22 cellular contexts compared by ENCODE assay signal in the genomic region with DNA sequence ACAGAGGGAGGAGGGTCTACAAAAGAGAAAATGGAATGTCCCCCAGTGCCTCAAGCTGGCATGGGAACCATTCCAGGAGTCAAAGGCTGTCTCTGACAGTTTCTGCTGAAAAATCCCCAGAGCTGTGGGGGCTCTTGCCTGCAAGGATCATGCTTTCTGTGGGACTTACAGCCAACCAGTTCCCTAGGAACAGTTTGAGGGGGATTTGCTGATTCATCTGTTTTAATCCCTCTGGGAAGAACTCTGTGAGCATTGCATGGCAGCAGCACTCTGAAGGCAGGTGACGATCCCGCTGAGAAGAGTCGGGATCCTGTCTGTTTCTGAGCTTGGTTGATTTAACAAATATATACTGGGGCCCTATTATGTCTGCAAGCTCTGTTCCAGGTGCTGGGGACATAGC.
DNase-seq lines count a peak whose midpoint lies in the region; ATAC-seq, FAIRE-seq and TF ChIP-seq lines count a peak whose summit lies in the region.
"Had no signal": no experiment of that assay in that cellular context is flagged by ENCODE, and none has a peak within 500 bp of the region (broad histone marks: within the 10 kb centered on the region; RNA-seq: fewer than 3 reads in every experiment).

No MANE protein-coding gene starts in this region.

- no peak overlapping the region for H3K9ac ChIP-seq in IMR-90 (ENCODE audit: low read depth, low read length)
- H3K9ac ChIP-seq: BLaER1 had no signal

- no peaks in the 10 kb centered on the region for H3K79me1 ChIP-seq in IMR-90 (ENCODE audit: low read depth in 1 of 2, low read length in 2 of 2)

- H3K18ac ChIP-seq in IMR-90 (ENCODE audit: low read depth, low read length) = no peak overlapping the region

- H3K4ac ChIP-seq in IMR-90 (ENCODE audit: low read depth, low read length) = no peak overlapping the region

- H2BK20ac ChIP-seq in IMR-90 (ENCODE audit: low read depth, low read length) = no peak overlapping the region

- in situ Hi-C loops in IMR-90 (cut with MboI; ENCODE audit: low sequenced_read_pairs) = no loop called here

- 35% methylated on average over 3 of the region's 3 CpGs for WGBS in A549 (ENCODE audit: missing lambda C conversion rate)
- WGBS in IMR-90 (ENCODE audit: extremely low coverage in 2 of 2, insufficient read length in 1 of 2), 2 experiments = no CpG with 5 or more reads among the region's 3 CpGs

- no peak overlapping the region for H4K91ac ChIP-seq in IMR-90 (ENCODE audit: insufficient read depth, low read depth, low read length)

- intact Hi-C loops in IMR-90 (cut with micrococcal nuclease) = no loop called here

- no peak overlapping the region for H2AK5ac ChIP-seq in IMR-90 (ENCODE audit: low read depth, low read length)

- H2AK9ac ChIP-seq in IMR-90 (replicated peaks; ENCODE audit: low read depth, low read length, poor library complexity) = no peak overlapping the region

- TF ChIP-seq CTCF in A549 (IDR thresholded peaks at IDR 0.05) (no peak), IMR-90 (conservative IDR thresholded peaks at IDR 0.05; ENCODE audit: low read depth, low read length) (no peak), D721Med (IDR thresholded peaks at IDR 0.05; ENCODE audit: insufficient read depth, missing control alignments) (no peak)

- ATAC-seq in A549 = no peak
- ATAC-seq in IMR-90 (ENCODE audit: low read depth) = no peak
- no peak for ATAC-seq in GM21786 (IDR thresholded peaks at IDR 0.05; ENCODE audit: unreplicated experiment)
- ATAC-seq in esophagus mucosa = no peak
- ATAC-seq: CD8-positive, alpha-beta T cell; GM12878; GM23338; HCT116 had no signal

- H4K20me1 ChIP-seq in IMR-90 (ENCODE audit: insufficient read depth, low read length) = no peaks in the 10 kb centered on the region
- H4K20me1 ChIP-seq: BLaER1 had no signal

- BruUV-seq in IMR-90 (replicated peaks; lab: Mats Ljungman, UMichigan) = no TSS peak

- TF ChIP-seq RAD21 in A549 (conservative IDR thresholded peaks at IDR 0.05 in 1 of 2, IDR thresholded peaks at IDR 0.05 in 1 of 2) (no peak), IMR-90 (IDR thresholded peaks at IDR 0.05; ENCODE audit: low read length) (no peak)

- no peak overlapping the region for H2AFZ ChIP-seq in IMR-90 (replicated peaks; ENCODE audit: low read length, poor library complexity)

- H3K56ac ChIP-seq in IMR-90 (ENCODE audit: extremely low read depth, insufficient read depth, low read length) = no peak overlapping the region

- TF ChIP-seq POLR2A in A549 (IDR thresholded peaks at IDR 0.05; ENCODE audit: low read length) (no peak), IMR-90 (IDR thresholded peaks at IDR 0.05; ENCODE audit: low read depth, low read length) (no peak)

- H3K4me2 ChIP-seq in A549 = no peak overlapping the region
- no peak overlapping the region for H3K4me2 ChIP-seq in IMR-90 (ENCODE audit: low read depth, low read length)
- H3K4me2 ChIP-seq: BLaER1, GM23338 had no signal

- no peaks in the 10 kb centered on the region for H3K36me3 ChIP-seq in IMR-90 (ENCODE audit: control insufficient read depth, insufficient read depth, low read length)
- H3K36me3 ChIP-seq: BLaER1 had no signal

- H3K27me3 ChIP-seq in IMR-90 (ENCODE audit: control insufficient read depth, insufficient read depth, low read length) = peaks cover 18% of the 10 kb centered on the region
- H3K27me3 ChIP-seq: BLaER1 had no signal

- H3K9me3 ChIP-seq in A549 (no peaks in the 10 kb centered on the region), IMR-90 (ENCODE audit: control insufficient read depth, insufficient read depth, low read length) (no peaks in the 10 kb centered on the region)
- H3K9me3 ChIP-seq: BLaER1, Caco-2 had no signal

- no peaks in the 10 kb centered on the region for H3K9me1 ChIP-seq in IMR-90 (ENCODE audit: insufficient read depth, low read length)

- H3K4me3 ChIP-seq in A549 (no peak overlapping the region), IMR-90 (ENCODE audit: insufficient read depth, low read depth, low read length) (no peak overlapping the region)
- H3K4me3 ChIP-seq: BLaER1, GM12878, GM23338 had no signal

- H4K8ac ChIP-seq in IMR-90 (ENCODE audit: low read depth in 2 of 2, low read length in 2 of 2) = no peak overlapping the region

- no peak overlapping the region for H3K14ac ChIP-seq in IMR-90 (replicated peaks; ENCODE audit: low read depth, low read length)

- DNase-seq in A549 (ENCODE audit: low read depth in 1 of 2, low spot score in 1 of 2) (no peak), IMR-90 (no peak), caudate nucleus (lab: John Stamatoyannopoulos, UW) (peak in 23 of 61 donors; percentile 6 to 78 (median 31)), putamen (ENCODE audit: low spot score) (peak; percentile 52), D721Med (ENCODE audit: insufficient read length, low spot score) (no peak)
- no peak for DNase-seq in stimulated activated CD4-positive, alpha-beta T cell treated with anti-CD3 and anti-CD28 coated beads, Interleukin-4, amount 100 ng/mL, for 24 hours
- DNase-seq: Caco-2; CD4-positive, CD25-positive, alpha-beta regulatory T cell; CD8-positive, alpha-beta T cell; DMS 273 treated with DMSO at 0.1 percent for 48 hours; DMS79; EL; GDM1; H9 had no signal

- H3K23ac ChIP-seq in IMR-90 (ENCODE audit: low read depth, low read length) = no peak overlapping the region

- no peak for FAIRE-seq in A549 (lab: Jason Lieb, UNC)
- FAIRE-seq in D721Med (lab: Jason Lieb, UNC) = no peak
- FAIRE-seq: GM12878, GM19239 had no signal

- H3K4me1 ChIP-seq in A549 = no peaks in the 10 kb centered on the region
- no peaks in the 10 kb centered on the region for H3K4me1 ChIP-seq in IMR-90 (ENCODE audit: control insufficient read depth, insufficient read depth, low read length)
- H3K4me1 ChIP-seq: BLaER1 had no signal

- no peak overlapping the region for H4K5ac ChIP-seq in IMR-90 (ENCODE audit: low read depth, low read length)

- no peak overlapping the region for H2BK5ac ChIP-seq in IMR-90 (ENCODE audit: low read depth, low read length, poor library complexity, severe bottlenecking)

- H2BK15ac ChIP-seq in IMR-90 (ENCODE audit: low read depth, low read length) = no peak overlapping the region

- dilution Hi-C loops in IMR-90 (cut with HindIII; ENCODE audit: low sequenced_read_pairs, unreplicated experiment) = no loop called here

- CTCF ChIA-PET in A549 (lab: Yijun Ruan, JAX) (interaction anchor here (0.9 to 2.5 kb wide), 2 partner anchors 225 to 228 kb away, joined by 3 to 7 read pairs; no protein-coding TSS in a partner anchor), IMR-90 (lab: Yijun Ruan, JAX) (no interaction called here)

- POLR2A ChIA-PET in A549 (lab: Yijun Ruan, JAX) (no interaction called here), IMR-90 (lab: Charles Lee; ENCODE audit: unreplicated experiment) (no interaction called here)

- no peak overlapping the region for H2BK120ac ChIP-seq in IMR-90 (ENCODE audit: low read depth, low read length)

- TF ChIP-seq EP300 in A549 (IDR thresholded peaks at IDR 0.05) = no peak

- H3K27ac ChIP-seq in A549 (no peak overlapping the region), IMR-90 (ENCODE audit: insufficient read depth, low read length) (no peak overlapping the region), caudate nucleus (ENCODE audit: low read depth, low read length) (peak overlapping the region; percentile 9)
- H3K27ac ChIP-seq: BLaER1, C4-2B had no signal

TF ChIP-seq in A549, 52 proteins besides CTCF, POLR2A, EP300 and RAD21:
- no peak for TF ChIP-seq FOSB (CRISPR knock-in tag; IDR thresholded peaks at IDR 0.05)
- peak; percentile 62 for TF ChIP-seq MAFK (IDR thresholded peaks at IDR 0.05; ENCODE audit: partially characterized antibody)

TF ChIP-seq in IMR-90, 13 proteins besides CTCF, POLR2A, EP300 and RAD21:
- no peak for TF ChIP-seq SMC3 (IDR thresholded peaks at IDR 0.05; ENCODE audit: low read depth, low read length)
- TF ChIP-seq, protein P1, sequence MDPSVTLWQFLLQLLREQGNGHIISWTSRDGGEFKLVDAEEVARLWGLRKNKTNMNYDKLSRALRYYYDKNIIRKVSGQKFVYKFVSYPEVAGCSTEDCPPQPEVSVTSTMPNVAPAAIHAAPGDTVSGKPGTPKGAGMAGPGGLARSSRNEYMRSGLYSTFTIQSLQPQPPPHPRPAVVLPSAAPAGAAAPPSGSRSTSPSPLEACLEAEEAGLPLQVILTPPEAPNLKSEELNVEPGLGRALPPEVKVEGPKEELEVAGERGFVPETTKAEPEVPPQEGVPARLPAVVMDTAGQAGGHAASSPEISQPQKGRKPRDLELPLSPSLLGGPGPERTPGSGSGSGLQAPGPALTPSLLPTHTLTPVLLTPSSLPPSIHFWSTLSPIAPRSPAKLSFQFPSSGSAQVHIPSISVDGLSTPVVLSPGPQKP (IDR thresholded peaks at IDR 0.05; ENCODE audit: borderline replicate concordance, low read depth, low read length) = no peak
- TF ChIP-seq MAFK (IDR thresholded peaks at IDR 0.05; ENCODE audit: low read depth, low read length) = 0 out of 2 replicates have a peak, but pooled peaks have one; percentile 23
